Comparison of ENCODE assay signal across 35 cellular contexts in the genomic region with DNA sequence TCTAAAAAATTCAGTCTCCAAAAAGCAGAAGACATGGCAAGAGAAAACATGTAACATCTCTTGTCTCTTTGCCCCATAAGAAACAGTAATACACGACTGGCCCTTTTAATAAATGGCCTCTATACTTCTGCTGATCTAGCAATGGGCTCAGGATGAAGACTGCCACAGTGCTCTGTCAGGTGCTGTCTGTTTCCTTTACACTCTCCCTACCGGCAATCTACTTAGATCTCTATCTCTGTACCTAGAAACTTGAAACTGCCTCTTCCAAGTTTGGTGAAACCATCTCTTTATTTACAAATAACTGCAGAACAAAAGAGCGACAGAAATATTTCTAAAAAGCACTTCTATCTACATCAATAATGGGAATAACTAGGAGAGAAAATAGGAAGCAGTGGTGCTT.
"Had no signal": no experiment of that assay in that cellular context is flagged by ENCODE, and none has a peak within 500 bp of the region (broad histone marks: within the 10 kb centered on the region; RNA-seq: fewer than 3 reads in every experiment).

No MANE protein-coding gene starts in this region.

- H3K4me3 Mint-ChIP-seq: activated CD4-positive, alpha-beta memory T cell treated with anti-CD3 and anti-CD28 coated beads for 36 hours; activated CD4-positive, alpha-beta T cell treated with anti-CD3 and anti-CD28 coated beads for 36 hours; activated CD4-positive, alpha-beta T cell treated with anti-CD3 and anti-CD28 coated beads, Interleukin-2, amount 10 ng/mL, durations not matched to agents 24 days and 14 days; activated CD8-positive, alpha-beta memory T cell treated with anti-CD3 and anti-CD28 coated beads, Interleukin-2, amount 10 ng/mL, durations not matched to agents 7 days and 5 days; activated CD8-positive, alpha-beta T cell treated with anti-CD3 and anti-CD28 coated beads, Interleukin-2, amount 10 ng/mL, durations not matched to agents 7 days and 5 days; activated naive CD4-positive, alpha-beta T cell treated with anti-CD3 and anti-CD28 coated beads for 36 hours; activated naive CD4-positive, alpha-beta T cell treated with anti-CD3 and anti-CD28 coated beads, Interleukin-2, amount 50 U/mL, for 24 hours; activated naive CD8-positive, alpha-beta T cell treated with anti-CD3 and anti-CD28 coated beads for 36 hours; activated naive CD8-positive, alpha-beta T cell treated with anti-CD3 and anti-CD28 coated beads, Interleukin-2, amount 50 U/mL, for 24 hours; activated T-helper 1 cell treated with anti-CD3 and anti-CD28 coated beads, Interleukin-12 subunit alpha, Interleukin-12 subunit beta, Interleukin-2, Interleukin-4 antibody, amounts not matched to agents 30 ng/mL and 10 ng/mL and 1 ng/mL, durations not matched to agents 14 hours and 24 hours and 36 hours; brain; T-helper 17 cell; T-helper 2 cell treated with Interferon-gamma antibody and Interleukin-4, amounts not matched to agents 5 μg/mL and 100 μg/mL, for 36 hours had no signal

- H3K27me3 Mint-ChIP-seq: activated CD4-positive, alpha-beta memory T cell treated with anti-CD3 and anti-CD28 coated beads for 36 hours; activated CD4-positive, alpha-beta T cell treated with anti-CD3 and anti-CD28 coated beads for 36 hours; activated CD4-positive, alpha-beta T cell treated with anti-CD3 and anti-CD28 coated beads, Interleukin-2, amount 10 ng/mL, durations not matched to agents 24 days and 14 days; activated CD8-positive, alpha-beta memory T cell treated with anti-CD3 and anti-CD28 coated beads, Interleukin-2, amount 10 ng/mL, durations not matched to agents 7 days and 5 days; activated naive CD4-positive, alpha-beta T cell treated with anti-CD3 and anti-CD28 coated beads, Interleukin-2, amount 50 U/mL, for 24 hours; activated naive CD8-positive, alpha-beta T cell treated with anti-CD3 and anti-CD28 coated beads for 36 hours; activated naive CD8-positive, alpha-beta T cell treated with anti-CD3 and anti-CD28 coated beads, Interleukin-2, amount 50 U/mL, for 24 hours; brain; T-helper 17 cell had no signal

- ATAC-seq: activated CD4-positive, alpha-beta T cell treated with anti-CD3 and anti-CD28 coated beads for 36 hours; activated CD8-positive, alpha-beta memory T cell treated with anti-CD3 and anti-CD28 coated beads, Interleukin-2, amount 10 ng/mL, durations not matched to agents 7 days and 5 days; activated CD8-positive, alpha-beta T cell treated with anti-CD3 and anti-CD28 coated beads, Interleukin-2, amount 10 ng/mL, durations not matched to agents 7 days and 5 days; activated naive CD8-positive, alpha-beta T cell treated with anti-CD3 and anti-CD28 coated beads, Interleukin-2, amount 50 U/mL, for 24 hours; T-helper 17 cell had no signal

- H3K4me3 ChIP-seq: adrenal gland, breast epithelium, cardiac muscle cell, colonic mucosa, esophagus squamous epithelium had no signal

- H3K36me3 Mint-ChIP-seq: activated CD4-positive, alpha-beta memory T cell treated with anti-CD3 and anti-CD28 coated beads for 36 hours; activated CD8-positive, alpha-beta memory T cell treated with anti-CD3 and anti-CD28 coated beads, Interleukin-2, amount 10 ng/mL, durations not matched to agents 7 days and 5 days; activated naive CD4-positive, alpha-beta T cell treated with anti-CD3 and anti-CD28 coated beads, Interleukin-2, amount 50 U/mL, for 24 hours; activated naive CD8-positive, alpha-beta T cell treated with anti-CD3 and anti-CD28 coated beads for 36 hours; brain had no signal

- H3K27ac ChIP-seq: adrenal gland, breast epithelium, cardiac muscle cell, colonic mucosa, epithelial cell of prostate, esophagus squamous epithelium, WERI-Rb-1 had no signal

- H3K36me3 ChIP-seq: adrenal gland, breast epithelium, cardiac muscle cell, colonic mucosa, esophagus squamous epithelium, WERI-Rb-1 had no signal

- H3K27ac Mint-ChIP-seq: activated CD4-positive, alpha-beta memory T cell treated with anti-CD3 and anti-CD28 coated beads for 36 hours; activated CD4-positive, alpha-beta T cell treated with anti-CD3 and anti-CD28 coated beads for 36 hours; activated CD4-positive, alpha-beta T cell treated with anti-CD3 and anti-CD28 coated beads, Interleukin-2, amount 10 ng/mL, durations not matched to agents 24 days and 14 days; activated CD8-positive, alpha-beta memory T cell treated with anti-CD3 and anti-CD28 coated beads, Interleukin-2, amount 10 ng/mL, durations not matched to agents 7 days and 5 days; activated CD8-positive, alpha-beta T cell treated with anti-CD3 and anti-CD28 coated beads, Interleukin-2, amount 10 ng/mL, durations not matched to agents 7 days and 5 days; activated naive CD4-positive, alpha-beta T cell treated with anti-CD3 and anti-CD28 coated beads for 36 hours; activated naive CD4-positive, alpha-beta T cell treated with anti-CD3 and anti-CD28 coated beads, Interleukin-2, amount 50 U/mL, for 24 hours; activated naive CD8-positive, alpha-beta T cell treated with anti-CD3 and anti-CD28 coated beads for 36 hours; activated naive CD8-positive, alpha-beta T cell treated with anti-CD3 and anti-CD28 coated beads, Interleukin-2, amount 50 U/mL, for 24 hours; activated T-helper 1 cell treated with anti-CD3 and anti-CD28 coated beads, Interleukin-12 subunit alpha, Interleukin-12 subunit beta, Interleukin-2, Interleukin-4 antibody, amounts not matched to agents 30 ng/mL and 10 ng/mL and 1 ng/mL, durations not matched to agents 14 hours and 24 hours and 36 hours; activated T-helper 2 cell treated with anti-CD3 and anti-CD28 coated beads, Interferon-gamma antibody, Interleukin-2, Interleukin-4, amounts not matched to agents 10 μg/mL and 5 μg/mL and 100 μg/mL, durations not matched to agents 14 hours and 24 hours and 36 hours; brain; T-helper 17 cell; T-helper 2 cell treated with Interferon-gamma antibody and Interleukin-4, amounts not matched to agents 5 μg/mL and 100 μg/mL, for 36 hours had no signal

- H3K4me1 ChIP-seq: adrenal gland, breast epithelium, colonic mucosa, esophagus squamous epithelium had no signal

- H3K4me1 Mint-ChIP-seq: activated CD4-positive, alpha-beta T cell treated with anti-CD3 and anti-CD28 coated beads for 36 hours; activated CD4-positive, alpha-beta T cell treated with anti-CD3 and anti-CD28 coated beads, Interleukin-2, amount 10 ng/mL, durations not matched to agents 24 days and 14 days; activated CD8-positive, alpha-beta memory T cell treated with anti-CD3 and anti-CD28 coated beads, Interleukin-2, amount 10 ng/mL, durations not matched to agents 7 days and 5 days; activated naive CD4-positive, alpha-beta T cell treated with anti-CD3 and anti-CD28 coated beads, Interleukin-2, amount 50 U/mL, for 24 hours; activated naive CD8-positive, alpha-beta T cell treated with anti-CD3 and anti-CD28 coated beads for 36 hours; activated naive CD8-positive, alpha-beta T cell treated with anti-CD3 and anti-CD28 coated beads, Interleukin-2, amount 50 U/mL, for 24 hours; T-helper 17 cell had no signal

- H3K27me3 ChIP-seq: adrenal gland, breast epithelium, cardiac muscle cell, colonic mucosa, esophagus squamous epithelium had no signal

- H3K9me3 Mint-ChIP-seq: activated CD4-positive, alpha-beta T cell treated with anti-CD3 and anti-CD28 coated beads, Interleukin-2, amount 10 ng/mL, durations not matched to agents 24 days and 14 days; activated T-helper 1 cell treated with anti-CD3 and anti-CD28 coated beads, Interleukin-12 subunit alpha, Interleukin-12 subunit beta, Interleukin-2, Interleukin-4 antibody, amounts not matched to agents 30 ng/mL and 10 ng/mL and 1 ng/mL, durations not matched to agents 14 hours and 24 hours and 36 hours had no signal

- DNase-seq: activated CD4-positive, alpha-beta memory T cell treated with anti-CD3 and anti-CD28 coated beads for 36 hours; activated CD4-positive, alpha-beta T cell treated with anti-CD3 and anti-CD28 coated beads for 36 hours; activated CD4-positive, alpha-beta T cell treated with anti-CD3 and anti-CD28 coated beads, Interleukin-2, amount 10 ng/mL, durations not matched to agents 24 days and 14 days; activated CD4-positive, CD25-positive, alpha-beta regulatory T cell; activated CD4-positive, CD25-positive, alpha-beta regulatory T cell treated with anti-CD3 and anti-CD28 coated beads, Interleukin-2, amount 50 U/mL, for 72 hours; activated CD8-positive, alpha-beta memory T cell treated with anti-CD3 and anti-CD28 coated beads, Interleukin-2, amount 10 ng/mL, durations not matched to agents 7 days and 5 days; activated CD8-positive, alpha-beta memory T cell treated with anti-CD3 and anti-CD28 coated beads, Interleukin-2, amount 50 U/mL, for 4 hours; activated CD8-positive, alpha-beta T cell treated with anti-CD3 and anti-CD28 coated beads, Interleukin-2, amount 10 ng/mL, durations not matched to agents 7 days and 5 days; activated effector memory CD4-positive, alpha-beta T cell treated with anti-CD3 and anti-CD28 coated beads, Interleukin-2, amount 50 U/mL, for 16 hours; activated naive CD4-positive, alpha-beta T cell treated with anti-CD3 and anti-CD28 coated beads for 36 hours; activated naive CD8-positive, alpha-beta T cell treated with anti-CD3 and anti-CD28 coated beads for 36 hours; activated naive CD8-positive, alpha-beta T cell treated with anti-CD3 and anti-CD28 coated beads, Interleukin-2, amount 50 U/mL, for 24 hours; activated T-cell treated with anti-CD3 and anti-CD28 coated beads, Interleukin-2, amount 50 U/mL, for 1 hour; activated T-cell treated with anti-CD3 and anti-CD28 coated beads, Interleukin-2, amount 50 U/mL, for 48 hours; adrenal gland; amygdala; aorta; central memory CD4-positive, alpha-beta T cell; cerebellar nuclear complex; colonic mucosa; effector CD8-positive, alpha-beta T cell; esophagus squamous epithelium; foreskin fibroblast; head of caudate nucleus; T-helper 17 cell; T1000; WERI-Rb-1 had no signal

- H3K9me3 ChIP-seq: adrenal gland, colonic mucosa, esophagus squamous epithelium had no signal
